ENCODE assay signal across 22 cellular contexts in genomic region chr9:72598639-72599038, GRCh38.
"Had no signal": no experiment of that assay in that cellular context is flagged by ENCODE, and none has a peak within 500 bp of the region (broad histone marks: within the 10 kb centered on the region; RNA-seq: fewer than 3 reads in every experiment).

No MANE protein-coding gene starts in this region.

- H3K27me3 ChIP-seq: ovary, thyroid gland, upper lobe of right lung had no signal

- H3K27ac ChIP-seq: left ventricle myocardium inferior, ovary, thyroid gland, upper lobe of right lung had no signal

- H3K9me3 ChIP-seq: left ventricle myocardium inferior, ovary, thyroid gland, upper lobe of right lung had no signal

- ATAC-seq: naive thymus-derived CD4-positive, alpha-beta T cell; natural killer cell treated with Interleukin-12 subunit alpha and Interleukin-12 subunit beta and Interleukin-15 and Interleukin-18, amount 100 ng/mL, for 72 hours; right cardiac atrium; stimulated activated memory B cell treated with anti-CD40 and anti-IgM and Interleukin-4, amounts not matched to agents 10 μg/mL and 1 μg/mL and 100 μg/mL, for 72 hours; stimulated activated naive CD8-positive, alpha-beta T cell treated with anti-CD3 and anti-CD28 coated beads, Interleukin-15, amount 100 ng/mL, for 72 hours; upper lobe of right lung had no signal

- H3K36me3 ChIP-seq: left ventricle myocardium inferior, ovary, thyroid gland, upper lobe of right lung had no signal

- DNase-seq: hippocampal formation; kidney; left ventricle myocardium inferior; mesendoderm; naive thymus-derived CD4-positive, alpha-beta T cell; ovary; retina; right cardiac atrium; stimulated activated CD4-positive, alpha-beta T cell treated with anti-CD3 and anti-CD28 coated beads, Interleukin-1b, Interleukin-23, amount 100 ng/mL, for 48 hours; stimulated activated CD4-positive, alpha-beta T cell treated with anti-CD3 and anti-CD28 coated beads, Interleukin-2, amount 100 ng/mL, for 48 hours; stimulated activated CD4-positive, alpha-beta T cell treated with anti-CD3 and anti-CD28 coated beads, Interleukin-4, amount 100 ng/mL, for 4 hours; stimulated activated CD8-positive, alpha-beta memory T cell treated with anti-CD3 and anti-CD28 coated beads, Interleukin-4, amount 100 ng/mL, for 48 hours; stimulated activated naive CD4-positive, alpha-beta T cell treated with Interleukin-2 at 50 U/mL for 16 hours; stimulated activated naive CD8-positive, alpha-beta T cell treated with anti-CD3 and anti-CD28 coated beads, Interleukin-15, amount 100 ng/mL, for 72 hours; substantia nigra; thyroid gland; trophoblast cell; upper lobe of right lung had no signal

- H3K4me3 ChIP-seq: left ventricle myocardium inferior, lung, ovary, smooth muscle cell, thyroid gland, upper lobe of right lung had no signal

- H3K4me1 ChIP-seq: upper lobe of right lung had no signal
